In the genomic region with DNA sequence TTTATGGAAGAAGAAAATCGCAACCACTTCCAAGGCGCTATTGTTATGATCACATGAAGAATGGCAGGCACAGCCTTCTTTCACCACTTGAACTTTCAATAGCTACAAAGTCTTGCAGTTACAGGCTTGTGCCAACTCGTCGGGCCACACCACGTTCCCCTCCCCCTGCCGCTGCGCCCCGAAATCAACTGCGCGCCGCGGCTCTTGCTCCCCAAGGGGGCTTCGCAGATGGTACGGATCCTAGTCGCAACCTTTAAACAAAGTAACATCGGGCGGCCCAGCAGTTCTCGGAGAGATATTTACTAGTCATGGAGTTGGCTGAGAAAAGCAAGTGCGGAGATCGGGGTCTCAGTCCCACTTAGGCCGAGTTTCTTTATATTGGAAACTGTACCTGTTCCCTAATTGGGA, we compare ENCODE assay signal across 8 cellular contexts. TPM values are rescaled to one million over a fixed set of nuclear protein-coding genes. Genes with fewer than 3 reads are reported as not detected.
DNase-seq lines count a peak whose midpoint lies in the region; ATAC-seq lines count a peak whose summit lies in the region.

No MANE protein-coding gene starts in this region.

- peaks cover 30% of the 10 kb centered on the region for H3K4me1 ChIP-seq in iPS-18a (ENCODE audit: control insufficient read depth, low read depth, low read length)

- no peaks in the 10 kb centered on the region for H3K36me3 ChIP-seq in iPS-18a (ENCODE audit: control insufficient read depth, low read depth, low read length)

- H3K27ac Mint-ChIP-seq in activated T-helper 2 cell treated with anti-CD3 and anti-CD28 coated beads, Interferon-gamma antibody, Interleukin-2, Interleukin-4, amounts not matched to agents 10 μg/mL and 5 μg/mL and 100 μg/mL, durations not matched to agents 14 hours and 24 hours and 36 hours, result no peak overlapping the region
- no peak overlapping the region for H3K27ac Mint-ChIP-seq in stimulated activated naive B cell treated with anti-CD40 and anti-IgM and Interleukin-4, amounts not matched to agents 10 μg/mL and 1 μg/mL and 100 μg/mL, for 72 hours

- intact Hi-C loops in activated T-helper 2 cell treated with anti-CD3 and anti-CD28 coated beads, Interferon-gamma antibody, Interleukin-2, Interleukin-4, amounts not matched to agents 10 μg/mL and 5 μg/mL and 100 μg/mL, durations not matched to agents 14 hours and 24 hours and 36 hours (cut with micrococcal nuclease), result loop anchor here (1.0 to 10.0 kb wide), 5 partner anchors 373 to 1401 kb away; a partner anchor contains a TSS

- H3K9me3 ChIP-seq in iPS-18a (ENCODE audit: control insufficient read depth, low read depth, low read length), result no peaks in the 10 kb centered on the region

- peak; percentile 11 for DNase-seq in activated T-cell treated with anti-CD3 and anti-CD28 coated beads for 48 hours (ENCODE audit: low read depth)
- DNase-seq in activated T-cell treated with anti-CD3 and anti-CD28 coated beads for 4 hours, result no peak
- no peak for DNase-seq in activated T-helper 2 cell treated with anti-CD3 and anti-CD28 coated beads, Interferon-gamma antibody, Interleukin-2, Interleukin-4, amounts not matched to agents 10 μg/mL and 5 μg/mL and 100 μg/mL, durations not matched to agents 14 hours and 24 hours and 36 hours (ENCODE audit: low spot score)
- DNase-seq in stimulated activated naive B cell treated with anti-CD40 and anti-IgM and Interleukin-4, amounts not matched to agents 10 μg/mL and 1 μg/mL and 100 μg/mL, for 72 hours, result no peak
- DNase-seq in middle frontal gyrus (ENCODE audit: extremely low spot score, low spot score), result no peak
- DNase-seq in kidney glomerular epithelial cell (lab: John Stamatoyannopoulos, UW), result no peak
- DNase-seq in dermis blood vessel endothelial cell, result no peak

- H3K27me3 Mint-ChIP-seq in activated T-helper 2 cell treated with anti-CD3 and anti-CD28 coated beads, Interferon-gamma antibody, Interleukin-2, Interleukin-4, amounts not matched to agents 10 μg/mL and 5 μg/mL and 100 μg/mL, durations not matched to agents 14 hours and 24 hours and 36 hours (ENCODE audit: low read depth), result peaks cover 68% of the 10 kb centered on the region
- peaks cover 64 to 74% of the 10 kb centered on the region in 2 donors for H3K27me3 Mint-ChIP-seq in stimulated activated naive B cell treated with anti-CD40 and anti-IgM and Interleukin-4, amounts not matched to agents 10 μg/mL and 1 μg/mL and 100 μg/mL, for 72 hours

- H3K9me3 Mint-ChIP-seq in activated T-helper 2 cell treated with anti-CD3 and anti-CD28 coated beads, Interferon-gamma antibody, Interleukin-2, Interleukin-4, amounts not matched to agents 10 μg/mL and 5 μg/mL and 100 μg/mL, durations not matched to agents 14 hours and 24 hours and 36 hours, result no peaks in the 10 kb centered on the region
- H3K9me3 Mint-ChIP-seq in stimulated activated naive B cell treated with anti-CD40 and anti-IgM and Interleukin-4, amounts not matched to agents 10 μg/mL and 1 μg/mL and 100 μg/mL, for 72 hours, result no peaks in the 10 kb centered on the region

- no peak for ATAC-seq in stimulated activated naive B cell treated with anti-CD40 and anti-IgM and Interleukin-4, amounts not matched to agents 10 μg/mL and 1 μg/mL and 100 μg/mL, for 72 hours (replicated peaks)

- H3K4me3 Mint-ChIP-seq in activated T-helper 2 cell treated with anti-CD3 and anti-CD28 coated beads, Interferon-gamma antibody, Interleukin-2, Interleukin-4, amounts not matched to agents 10 μg/mL and 5 μg/mL and 100 μg/mL, durations not matched to agents 14 hours and 24 hours and 36 hours (ENCODE audit: low read depth), result peak overlapping the region; percentile 3
- peak overlapping the region; percentile 82 to 89 for H3K4me3 Mint-ChIP-seq in stimulated activated naive B cell treated with anti-CD40 and anti-IgM and Interleukin-4, amounts not matched to agents 10 μg/mL and 1 μg/mL and 100 μg/mL, for 72 hours

- no peaks in the 10 kb centered on the region for H3K27me3 ChIP-seq in iPS-18a (ENCODE audit: control insufficient read depth, insufficient read depth, low read length)

- H3K27ac ChIP-seq in iPS-18a (ENCODE audit: low read length), result peak overlapping the region; percentile 65

- H3K4me3 ChIP-seq in iPS-18a (ENCODE audit: low read length), result peak overlapping the region; percentile 80

- peaks cover 20% of the 10 kb centered on the region for H3K4me1 Mint-ChIP-seq in activated T-helper 2 cell treated with anti-CD3 and anti-CD28 coated beads, Interferon-gamma antibody, Interleukin-2, Interleukin-4, amounts not matched to agents 10 μg/mL and 5 μg/mL and 100 μg/mL, durations not matched to agents 14 hours and 24 hours and 36 hours (ENCODE audit: low read depth)
- peaks cover 24 to 54% of the 10 kb centered on the region in 2 donors for H3K4me1 Mint-ChIP-seq in stimulated activated naive B cell treated with anti-CD40 and anti-IgM and Interleukin-4, amounts not matched to agents 10 μg/mL and 1 μg/mL and 100 μg/mL, for 72 hours

- H3K36me3 Mint-ChIP-seq in activated T-helper 2 cell treated with anti-CD3 and anti-CD28 coated beads, Interferon-gamma antibody, Interleukin-2, Interleukin-4, amounts not matched to agents 10 μg/mL and 5 μg/mL and 100 μg/mL, durations not matched to agents 14 hours and 24 hours and 36 hours (ENCODE audit: low read depth), result no peaks in the 10 kb centered on the region
- H3K36me3 Mint-ChIP-seq in stimulated activated naive B cell treated with anti-CD40 and anti-IgM and Interleukin-4, amounts not matched to agents 10 μg/mL and 1 μg/mL and 100 μg/mL, for 72 hours, result peaks cover 0 to 5% of the 10 kb centered on the region in 2 donors

- H3K9ac ChIP-seq in iPS-18a (ENCODE audit: low read length), result peak overlapping the region; percentile 87

RNA-seq across cellular contexts. Expression of a gene that starts 1.0 kb away (rescaled TPM):
- total RNA-seq in activated T-helper 2 cell treated with anti-CD3 and anti-CD28 coated beads, Interferon-gamma antibody, Interleukin-2, Interleukin-4, amounts not matched to agents 10 μg/mL and 5 μg/mL and 100 μg/mL, durations not matched to agents 14 hours and 24 hours and 36 hours, result 0.67 TPM in 1 of 2 replicates, not detected in the other
- total RNA-seq in dermis blood vessel endothelial cell, result 21.1 and 38.1 TPM in 2 replicates

Comparison
In these comparisons a context has a peak if more than half of its experiments do, and no peak if none do; other contexts are left out.
1. RNA of a gene that starts 1.0 kb away (total RNA-seq): 21.1 to 38.1 TPM in dermis blood vessel endothelial cell; 0.67 TPM in activated T-helper 2 cell treated with anti-CD3 and anti-CD28 coated beads, Interferon-gamma antibody, Interleukin-2, Interleukin-4, amounts not matched to agents 10 μg/mL and 5 μg/mL and 100 μg/mL, durations not matched to agents 14 hours and 24 hours and 36 hours; every median in the first group is over 10 times any median in the second.